8 cellular contexts compared by ENCODE assay signal in the genomic region with DNA sequence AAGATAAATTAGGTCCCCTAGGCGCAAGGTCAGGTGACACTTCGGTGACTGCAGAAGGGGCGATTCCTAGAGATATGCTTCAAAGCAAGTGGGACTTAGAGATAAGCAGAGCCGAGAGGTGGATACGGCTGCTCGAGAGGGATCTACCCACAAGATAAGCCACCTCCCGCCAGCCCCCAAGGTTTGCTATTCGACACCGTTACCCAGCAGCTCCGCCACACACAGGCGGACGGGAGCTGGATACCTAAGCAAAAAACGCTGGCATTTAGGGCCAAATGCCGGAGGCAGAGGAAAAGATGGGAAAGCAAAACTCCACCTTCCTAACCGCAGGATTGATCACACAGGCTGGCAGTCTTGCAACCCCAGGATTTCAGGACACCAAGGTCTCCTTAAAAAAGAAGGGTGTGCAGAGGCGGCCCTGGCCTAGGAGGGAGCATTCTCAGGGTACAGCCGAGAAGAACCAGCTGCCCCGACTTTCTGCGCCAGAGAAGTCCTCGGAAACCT. TPM values are rescaled to one million over a fixed set of nuclear protein-coding genes. Genes with fewer than 3 reads are reported as not detected.
DNase-seq lines count a peak whose midpoint lies in the region; ATAC-seq, FAIRE-seq and TF ChIP-seq lines count a peak whose summit lies in the region.

No MANE protein-coding gene starts in this region.

- FAIRE-seq in A549 (lab: Jason Lieb, UNC), result no peak

- TF ChIP-seq POLR2A in A549 (IDR thresholded peaks at IDR 0.05; ENCODE audit: low read length), result no peak; the same call in 1 of the 2 replicates

- H3K4me1 ChIP-seq in A549 (peaks cover 61% of the 10 kb centered on the region), HAP-1 (peaks cover 28% of the 10 kb centered on the region), neural progenitor cell (peaks cover 25% of the 10 kb centered on the region)

- peaks cover 50% of the 10 kb centered on the region for H3K79me2 ChIP-seq in neural progenitor cell (ENCODE audit: low read depth)

- POLR2A ChIA-PET in A549 (lab: Yijun Ruan, JAX), result interaction anchor here (1.1 to 8.1 kb wide), 13 partner anchors 8 to 152 kb away, joined by 3 to 75 read pairs (median 9); a partner anchor contains a TSS

- H3K9ac ChIP-seq in neural progenitor cell, result peak overlapping the region; percentile 76

- H3K9me3 ChIP-seq in A549 (no peaks in the 10 kb centered on the region), HAP-1 (no peaks in the 10 kb centered on the region), neural progenitor cell (ENCODE audit: low read depth) (no peaks in the 10 kb centered on the region)

- in situ Hi-C loops in HAP-1 (cut with MboI; ENCODE audit: low sequenced_read_pairs), result no loop called here

- H3K36me3 Mint-ChIP-seq in endothelial cell (ENCODE audit: low read depth, unreplicated experiment), result peaks cover 26% of the 10 kb centered on the region
- peaks cover 28% of the 10 kb centered on the region for H3K36me3 Mint-ChIP-seq in neural progenitor cell

- H2AFZ ChIP-seq in neural progenitor cell (replicated peaks), result no peak overlapping the region

- H3K27me3 Mint-ChIP-seq in endothelial cell (ENCODE audit: unreplicated experiment) (peaks cover 4% of the 10 kb centered on the region), neural progenitor cell (ENCODE audit: insufficient read depth, low read depth) (peaks cover 14% of the 10 kb centered on the region)

- H3K36me3 ChIP-seq in HAP-1 (replicated peaks) (peaks cover 41% of the 10 kb centered on the region), neural progenitor cell (peaks cover 14% of the 10 kb centered on the region)

- no peak for ATAC-seq in A549
- ATAC-seq in HG03571 (IDR thresholded peaks at IDR 0.05; ENCODE audit: unreplicated experiment), result no peak
- no peak for ATAC-seq in HG03095 (IDR thresholded peaks at IDR 0.05; ENCODE audit: unreplicated experiment)
- ATAC-seq in HG02973 (IDR thresholded peaks at IDR 0.05; ENCODE audit: unreplicated experiment), result no peak

- TF ChIP-seq CTCF in A549 (IDR thresholded peaks at IDR 0.05) (no peak), WI38 (IDR thresholded peaks at IDR 0.05; ENCODE audit: low read depth, low read length) (no peak), endothelial cell (IDR thresholded peaks at IDR 0.05; ENCODE audit: unreplicated experiment) (no peak), neural progenitor cell (IDR thresholded peaks at IDR 0.05) (no peak)

- TF ChIP-seq EP300 in A549 (IDR thresholded peaks at IDR 0.05), result no peak

- no peak for TF ChIP-seq RAD21 in A549 (conservative IDR thresholded peaks at IDR 0.05 in 1 of 2, IDR thresholded peaks at IDR 0.05 in 1 of 2)

- H3K4me3 Mint-ChIP-seq in endothelial cell (ENCODE audit: unreplicated experiment) (peak overlapping the region; percentile 97), neural progenitor cell (peak overlapping the region; percentile 98)

- WGBS in A549 (ENCODE audit: missing lambda C conversion rate), result under 1% methylated on average over 20 of the region's 20 CpGs

- H4K20me1 ChIP-seq in neural progenitor cell (ENCODE audit: low read depth), result peaks cover 37% of the 10 kb centered on the region

- peaks cover 59% of the 10 kb centered on the region for H3F3A ChIP-seq in neural progenitor cell (ENCODE audit: low read depth)

- H3K4me3 ChIP-seq in A549 (peak overlapping the region; percentile 96), HAP-1 (peak overlapping the region; percentile 85), WI38 (ENCODE audit: low read depth, low read length) (peak overlapping the region; percentile 100), neural progenitor cell (peak overlapping the region; percentile 95)

- CTCF ChIA-PET in A549 (lab: Yijun Ruan, JAX), result interaction anchor here (1.1 to 12.9 kb wide), 6 partner anchors 19 to 115 kb away, joined by 3 to 92 read pairs (median 12); no protein-coding TSS in a partner anchor

- H3K27me3 ChIP-seq in HAP-1 (ENCODE audit: low read depth) (no peaks in the 10 kb centered on the region), neural progenitor cell (no peaks in the 10 kb centered on the region)

- peak overlapping the region; percentile 97 to 99 for H3K27ac ChIP-seq in A549
- no peak overlapping the region for H3K27ac ChIP-seq in neural progenitor cell

- H3K27ac Mint-ChIP-seq in endothelial cell (ENCODE audit: unreplicated experiment) (peak overlapping the region; percentile 81), neural progenitor cell (peak overlapping the region; percentile 22)

- H3K4me2 ChIP-seq in A549 (peak overlapping the region; percentile 98), neural progenitor cell (peak overlapping the region; percentile 89)

- H3K4me1 Mint-ChIP-seq in endothelial cell (ENCODE audit: unreplicated experiment) (peaks cover 42% of the 10 kb centered on the region), neural progenitor cell (peaks cover 39% of the 10 kb centered on the region)

- H3K9me3 Mint-ChIP-seq in endothelial cell (ENCODE audit: unreplicated experiment) (no peaks in the 10 kb centered on the region), neural progenitor cell (no peaks in the 10 kb centered on the region)

- peak in 1 of 2 experiments; percentile 51 for DNase-seq in A549 (ENCODE audit: low read depth in 1 of 2, low spot score in 1 of 2)
- peak in 1 of 2 experiments; percentile 53 for DNase-seq in HAP-1 (ENCODE audit: low spot score in 2 of 2)
- DNase-seq in endothelial cell (ENCODE audit: low spot score), result no peak
- peak; percentile 72 for DNase-seq in neural progenitor cell (ENCODE audit: low spot score)

TF ChIP-seq in A549, 52 proteins besides CTCF, POLR2A, EP300 and RAD21:
- TF ChIP-seq, protein P1, sequence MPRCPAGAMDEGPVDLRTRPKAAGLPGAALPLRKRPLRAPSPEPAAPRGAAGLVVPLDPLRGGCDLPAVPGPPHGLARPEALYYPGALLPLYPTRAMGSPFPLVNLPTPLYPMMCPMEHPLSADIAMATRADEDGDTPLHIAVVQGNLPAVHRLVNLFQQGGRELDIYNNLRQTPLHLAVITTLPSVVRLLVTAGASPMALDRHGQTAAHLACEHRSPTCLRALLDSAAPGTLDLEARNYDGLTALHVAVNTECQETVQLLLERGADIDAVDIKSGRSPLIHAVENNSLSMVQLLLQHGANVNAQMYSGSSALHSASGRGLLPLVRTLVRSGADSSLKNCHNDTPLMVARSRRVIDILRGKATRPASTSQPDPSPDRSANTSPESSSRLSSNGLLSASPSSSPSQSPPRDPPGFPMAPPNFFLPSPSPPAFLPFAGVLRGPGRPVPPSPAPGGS (IDR thresholded peaks at IDR 0.05), result no peak
- TF ChIP-seq, protein P2, sequence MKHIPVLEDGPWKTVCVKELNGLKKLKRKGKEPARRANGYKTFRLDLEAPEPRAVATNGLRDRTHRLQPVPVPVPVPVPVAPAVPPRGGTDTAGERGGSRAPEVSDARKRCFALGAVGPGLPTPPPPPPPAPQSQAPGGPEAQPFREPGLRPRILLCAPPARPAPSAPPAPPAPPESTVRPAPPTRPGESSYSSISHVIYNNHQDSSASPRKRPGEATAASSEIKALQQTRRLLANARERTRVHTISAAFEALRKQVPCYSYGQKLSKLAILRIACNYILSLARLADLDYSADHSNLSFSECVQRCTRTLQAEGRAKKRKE (CRISPR knock-in tag; IDR thresholded peaks at IDR 0.05; ENCODE audit: low read depth), result no peak
- TF ChIP-seq, protein P3, sequence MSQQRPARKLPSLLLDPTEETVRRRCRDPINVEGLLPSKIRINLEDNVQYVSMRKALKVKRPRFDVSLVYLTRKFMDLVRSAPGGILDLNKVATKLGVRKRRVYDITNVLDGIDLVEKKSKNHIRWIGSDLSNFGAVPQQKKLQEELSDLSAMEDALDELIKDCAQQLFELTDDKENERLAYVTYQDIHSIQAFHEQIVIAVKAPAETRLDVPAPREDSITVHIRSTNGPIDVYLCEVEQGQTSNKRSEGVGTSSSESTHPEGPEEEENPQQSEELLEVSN (IDR thresholded peaks at IDR 0.05; ENCODE audit: borderline replicate concordance, low read depth), result peak; percentile 5; the same call in 1 of the 2 replicates
- TF ChIP-seq HEYL (CRISPR knock-in tag; IDR thresholded peaks at IDR 0.05) (no peak), KDM5A (IDR thresholded peaks at IDR 0.05) (peak; percentile 70; the same call in 1 of the 2 replicates), FOXS1 (CRISPR knock-in tag; IDR thresholded peaks at IDR 0.05) (no peak)
- TF ChIP-seq, protein P4, sequence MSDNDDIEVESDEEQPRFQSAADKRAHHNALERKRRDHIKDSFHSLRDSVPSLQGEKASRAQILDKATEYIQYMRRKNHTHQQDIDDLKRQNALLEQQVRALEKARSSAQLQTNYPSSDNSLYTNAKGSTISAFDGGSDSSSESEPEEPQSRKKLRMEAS (IDR thresholded peaks at IDR 0.05), result 0 out of 2 replicates have a peak, but pooled peaks have one; percentile 2

RNA-seq across cellular contexts. Expression of a gene that starts 0.7 kb away (rescaled TPM):
- polyA plus RNA-seq in A549 (2011; rRNA removed) (2,791 and 4,959 TPM in 2 replicates), A549 (2017; fragmentation: RNase III; extraction: RNeasy Plus Mini Kit Qiagen cat#74134 plus additional on column Dnase treatment) (12,354 to 13,747 TPM (median 12,799 TPM) in 3 replicates)
- 6,916 and 9,060 TPM in 2 replicates for polyA plus RNA-seq in A549 (2012; cell fraction: cytosol; rRNA removed)
- 2,875 and 3,583 TPM in 2 replicates for polyA plus RNA-seq in A549 (2012; cell fraction: nucleus; rRNA removed)
- polyA minus RNA-seq in A549 (2011; rRNA and poly(A)+ RNA removed), result 2,337 and 2,680 TPM in 2 replicates
- total RNA-seq in endothelial cell (ENCODE audit: unreplicated experiment) (837 TPM), neural progenitor cell (ENCODE audit: low replicate concordance) (649 and 846 TPM in 2 replicates)

RNA-seq across cellular contexts. Expression of a gene that starts 16.6 kb away (rescaled TPM):
- 1.2 and 1.5 TPM in 2 replicates for polyA plus RNA-seq in A549 (2011; rRNA removed)
- polyA plus RNA-seq in A549 (2012; cell fraction: cytosol; rRNA removed), result 0.23 and 0.29 TPM in 2 replicates
- polyA plus RNA-seq in A549 (2012; cell fraction: nucleus; rRNA removed), result 0.22 and 0.32 TPM in 2 replicates
- polyA plus RNA-seq in A549 (2017; fragmentation: RNase III; extraction: RNeasy Plus Mini Kit Qiagen cat#74134 plus additional on column Dnase treatment), result 0.98 to 2.1 TPM (median 1.9 TPM) in 3 replicates
- polyA minus RNA-seq in A549 (2011; rRNA and poly(A)+ RNA removed), result 2.0 and 2.2 TPM in 2 replicates
- total RNA-seq in endothelial cell (ENCODE audit: unreplicated experiment), result 0.08 TPM
- 0.15 TPM in 1 of 2 replicates, not detected in the other for total RNA-seq in neural progenitor cell (ENCODE audit: low replicate concordance)

RNA-seq across cellular contexts. Expression of a gene that starts 49.4 kb away (rescaled TPM):
- polyA plus RNA-seq in A549 (2011; rRNA removed), result 3.8 and 5.8 TPM in 2 replicates
- polyA plus RNA-seq in A549 (2012; cell fraction: cytosol; rRNA removed), result 8.7 and 11.4 TPM in 2 replicates
- 10.1 and 10.9 TPM in 2 replicates for polyA plus RNA-seq in A549 (2012; cell fraction: nucleus; rRNA removed)
- polyA plus RNA-seq in A549 (2017; fragmentation: RNase III; extraction: RNeasy Plus Mini Kit Qiagen cat#74134 plus additional on column Dnase treatment), result 5.0 to 6.6 TPM (median 6.2 TPM) in 3 replicates
- polyA minus RNA-seq in A549 (2011; rRNA and poly(A)+ RNA removed), result 2.6 and 4.4 TPM in 2 replicates
- total RNA-seq in endothelial cell (ENCODE audit: unreplicated experiment), result 8.9 TPM
- total RNA-seq in neural progenitor cell (ENCODE audit: low replicate concordance), result 1.4 TPM in 2 replicates
